24 cellular contexts compared by ENCODE assay signal in genomic region chr22:42134033-42135020, GRCh38. TPM values are rescaled to one million over a fixed set of nuclear protein-coding genes. Genes with fewer than 3 reads are reported as not detected.
DNase-seq lines count a peak whose midpoint lies in the region; FAIRE-seq and TF ChIP-seq lines count a peak whose summit lies in the region.
"Had no signal": no experiment of that assay in that cellular context is flagged by ENCODE, and none has a peak within 500 bp of the region (broad histone marks: within the 10 kb centered on the region; RNA-seq: fewer than 3 reads in every experiment).

No MANE protein-coding gene starts in this region.

- no peaks in the 10 kb centered on the region for H3K9me3 ChIP-seq in osteoblast (ENCODE audit: low read depth, low read length)
- H3K9me3 ChIP-seq: colonic mucosa, prostate gland, thyroid gland had no signal

- TF ChIP-seq CTCF in fibroblast of villous mesenchyme (IDR thresholded peaks at IDR 0.05; ENCODE audit: insufficient read depth, low read depth, low read length) = no peak
- no peak for TF ChIP-seq CTCF in osteoblast (IDR thresholded peaks at IDR 0.05; ENCODE audit: extremely low read depth, low read depth, low read length)
- no peak for TF ChIP-seq CTCF in GM20000 (IDR thresholded peaks at IDR 0.05; ENCODE audit: extremely low read depth, missing control alignments)

- H3K36me3 ChIP-seq in osteoblast (ENCODE audit: insufficient read depth, low read length) = no peaks in the 10 kb centered on the region
- H3K36me3 ChIP-seq: colonic mucosa, prostate gland, thyroid gland had no signal

- H3K27me3 ChIP-seq in osteoblast (ENCODE audit: insufficient read depth, low read length) = no peaks in the 10 kb centered on the region
- H3K27me3 ChIP-seq: colonic mucosa, thyroid gland had no signal

- H3K27ac ChIP-seq in osteoblast (ENCODE audit: low read depth, low read length) = no peak overlapping the region
- H3K27ac ChIP-seq: colonic mucosa, HL-60, prostate gland, thyroid gland had no signal

- DNase-seq in NOMO-1 treated with DMSO at 0.1 percent for 48 hours (lab: John Stamatoyannopoulos, UW; ENCODE audit: unreplicated experiment) = peak; percentile 24
- no peak for DNase-seq in NOMO-1 (lab: John Stamatoyannopoulos, UW; ENCODE audit: unreplicated experiment in 2 of 2)
- DNase-seq in fibroblast of villous mesenchyme (ENCODE audit: low read depth) = peak; percentile 12
- DNase-seq in osteoblast (ENCODE audit: insufficient read length, low spot score, missing footprints) = peak; percentile 96
- no peak for DNase-seq in SHP77 (lab: John Stamatoyannopoulos, UW)
- DNase-seq in superior temporal gyrus (ENCODE audit: extremely low spot score) = no peak
- no peak for DNase-seq in GM20000 (ENCODE audit: low spot score)
- no peak for DNase-seq in urothelium cell line (ENCODE audit: low spot score)
- DNase-seq: 8988T; activated CD4-positive, alpha-beta T cell treated with anti-CD3 and anti-CD28 coated beads, Interleukin-2, amount 50 U/mL, for 48 hours; activated CD8-positive, alpha-beta memory T cell treated with anti-CD3 and anti-CD28 coated beads, Interleukin-2, amount 50 U/mL, for 48 hours; activated effector memory CD4-positive, alpha-beta T cell treated with anti-CD3 and anti-CD28 coated beads, Interleukin-2, amount 50 U/mL, for 16 hours; colonic mucosa; COR-L47; DND-41; effector memory CD8-positive, alpha-beta T cell; NCI-H69; stimulated activated CD4-positive, alpha-beta T cell treated with anti-CD3 and anti-CD28 coated beads, Interleukin-2, amount 100 ng/mL, for 48 hours; stimulated activated naive CD4-positive, alpha-beta T cell; T-helper 9 cell had no signal

- peak overlapping the region; percentile 53 for H3K4me2 ChIP-seq in osteoblast (ENCODE audit: insufficient read depth, low read length)

- H4K20me1 ChIP-seq in osteoblast (ENCODE audit: insufficient read depth, low read length) = no peaks in the 10 kb centered on the region

- H3K79me2 ChIP-seq in osteoblast (ENCODE audit: insufficient read depth, low read length) = no peaks in the 10 kb centered on the region

- H3K4me3 ChIP-seq in fibroblast of villous mesenchyme (ENCODE audit: low read depth, low read length) (no peak overlapping the region), osteoblast (ENCODE audit: insufficient read depth, low read length) (peak overlapping the region; percentile 39)
- H3K4me3 ChIP-seq: colonic mucosa, prostate gland, thyroid gland had no signal

- no peak for FAIRE-seq in urothelium cell line (lab: Jason Lieb, UNC)
- FAIRE-seq: H1 had no signal

- peak overlapping the region; percentile 8 for H2AFZ ChIP-seq in osteoblast (ENCODE audit: low read length)

- H3K4me1 ChIP-seq in osteoblast (ENCODE audit: insufficient read depth, low read length) = peaks cover 4% of the 10 kb centered on the region
- H3K4me1 ChIP-seq: colonic mucosa, prostate gland, thyroid gland had no signal

RNA-seq across cellular contexts. Expression of gene CYP2D6, which starts 3.7 kb away (rescaled TPM):
- total RNA-seq in fibroblast of villous mesenchyme (under 0.01 and 0.32 TPM in 2 replicates), osteoblast (0.29 and 0.36 TPM in 2 replicates)

RNA-seq across cellular contexts. Expression of gene NDUFA6, which starts 43.8 kb away (rescaled TPM):
- total RNA-seq in fibroblast of villous mesenchyme = 40.6 TPM in 2 replicates
- total RNA-seq in osteoblast = 33.0 and 41.6 TPM in 2 replicates

RNA-seq across cellular contexts. Expression of gene SMDT1, which starts 54.8 kb away (rescaled TPM):
- 5.2 and 6.1 TPM in 2 replicates for total RNA-seq in fibroblast of villous mesenchyme
- total RNA-seq in osteoblast = 4.7 and 7.7 TPM in 2 replicates

Comparison
In these comparisons a context has a peak if more than half of its experiments do, and no peak if none do; other contexts are left out.
1. DNase-seq: peak in NOMO-1 treated with DMSO at 0.1 percent for 48 hours (single experiment), fibroblast of villous mesenchyme (single experiment) and osteoblast (single experiment); none in NOMO-1 (0 of 2), SHP77 (0 of 2), superior temporal gyrus (single experiment), GM20000 (single experiment) and urothelium cell line (single experiment).